ENCODE assay signal across 8 cellular contexts in the genomic region with DNA sequence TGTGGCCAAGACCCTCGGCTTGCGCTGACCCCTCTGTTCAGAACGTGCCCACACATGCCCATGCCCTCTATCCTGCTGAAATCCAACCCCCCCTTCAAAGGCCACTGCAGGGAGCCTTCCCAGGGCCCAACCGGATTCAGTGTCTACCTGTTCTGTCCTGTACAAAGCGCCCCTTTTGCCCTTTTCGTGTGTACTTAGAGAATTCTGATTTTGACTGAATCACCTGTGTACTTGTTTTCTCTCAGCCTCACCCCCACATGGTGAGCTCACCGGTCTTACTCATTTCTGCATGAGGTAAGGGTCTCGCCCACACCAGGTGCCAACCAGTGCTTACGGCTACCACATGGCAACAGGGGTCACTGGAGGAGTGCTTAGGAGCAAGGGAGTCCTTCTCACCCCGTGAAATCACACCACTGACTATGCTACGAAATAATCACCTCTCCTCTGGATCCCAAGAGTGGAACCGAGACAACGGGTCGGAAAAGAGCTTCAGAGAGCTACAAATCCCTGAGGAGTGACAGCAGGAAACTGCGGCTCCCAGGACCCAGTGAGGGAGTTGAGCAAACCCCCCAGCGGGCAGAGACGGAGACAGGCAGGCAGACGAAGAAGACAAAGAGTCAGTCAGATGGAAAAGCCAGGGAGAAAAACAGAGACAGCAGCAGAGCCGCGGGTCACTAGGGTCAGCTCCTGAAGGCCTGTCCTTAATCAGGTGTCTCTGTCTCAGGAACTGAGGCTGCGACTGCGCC. TPM values are rescaled to one million over a fixed set of nuclear protein-coding genes. Genes with fewer than 3 reads are reported as not detected.
DNase-seq lines count a peak whose midpoint lies in the region; ATAC-seq, FAIRE-seq and TF ChIP-seq lines count a peak whose summit lies in the region.

No MANE protein-coding gene starts in this region.

- H3K4me3 Mint-ChIP-seq in CD8-positive, alpha-beta T cell = no peak overlapping the region

- H4K20me1 ChIP-seq in PC-3 (ENCODE audit: low read length) = no peaks in the 10 kb centered on the region

- no peaks in the 10 kb centered on the region for H3K9me3 Mint-ChIP-seq in CD8-positive, alpha-beta T cell

- POLR2A ChIA-PET in PC-3 (lab: Charles Lee; ENCODE audit: unreplicated experiment) = interaction anchor here (0.5 to 1.8 kb wide), 8 partner anchors 27 to 68 kb away, joined by 4 to 47 read pairs (median 7); partner anchors contain the start of genes CHTOP, S100A16, S100A5 and S100A6
- POLR2A ChIA-PET in CD8-positive, alpha-beta T cell (lab: Charles Lee) = interaction anchor here (1.0 to 2.0 kb wide), 4 partner anchors 22 to 40 kb away, joined by 3 to 11 read pairs (median 8); partner anchors contain the start of genes S100A4 and S100A6

- H3K4me3 ChIP-seq in PC-3 (ENCODE audit: low read length) (peak overlapping the region; percentile 37), bronchial epithelial cell (ENCODE audit: low read depth, low read length) (peak overlapping the region; percentile 14), neuron (ENCODE audit: low read length) (no peak overlapping the region)
- H3K4me3 ChIP-seq in CD8-positive, alpha-beta T cell (ENCODE audit: low read depth, low read length) = no peak overlapping the region

- H3K36me3 ChIP-seq in PC-3 (ENCODE audit: low read depth, low read length) (no peaks in the 10 kb centered on the region), bronchial epithelial cell (ENCODE audit: control insufficient read depth, insufficient read depth, low read length) (peaks cover 3% of the 10 kb centered on the region), neuron (ENCODE audit: insufficient read depth, low read length) (no peaks in the 10 kb centered on the region)
- no peaks in the 10 kb centered on the region for H3K36me3 ChIP-seq in CD8-positive, alpha-beta T cell (ENCODE audit: insufficient read depth, low read length)

- intact Hi-C loops in PC-3 (cut with micrococcal nuclease) = loop anchor here (1.0 kb wide), 3 partner anchors 34 to 215 kb away; no protein-coding TSS in a partner anchor
- intact Hi-C loops in CD8-positive, alpha-beta T cell (cut with DNase I, micrococcal nuclease) = loop anchor here (1.0 to 5.0 kb wide), 7 partner anchors 19 to 215 kb away; partner anchors contain the start of genes S100A14 (in 1 of the 2), S100A3 (in 1 of the 2) and S100A4 (in 1 of the 2)

- H3K27me3 ChIP-seq in PC-3 (ENCODE audit: low read length) (no peaks in the 10 kb centered on the region), bronchial epithelial cell (ENCODE audit: control insufficient read depth, insufficient read depth, low read length) (no peaks in the 10 kb centered on the region), neuron (ENCODE audit: insufficient read depth, low read length) (no peaks in the 10 kb centered on the region)
- H3K27me3 ChIP-seq in CD8-positive, alpha-beta T cell (ENCODE audit: insufficient read depth, low read length) = no peaks in the 10 kb centered on the region

- H3K36me3 Mint-ChIP-seq in CD8-positive, alpha-beta T cell = no peaks in the 10 kb centered on the region

- no peak overlapping the region for H3K27ac Mint-ChIP-seq in CD8-positive, alpha-beta T cell

- peak overlapping the region; percentile 94 for H3K9ac ChIP-seq in PC-3 (ENCODE audit: low read length)

- H3K9me2 ChIP-seq in PC-3 (replicated peaks; ENCODE audit: low read length) = no peaks in the 10 kb centered on the region

- H3K4me1 Mint-ChIP-seq in CD8-positive, alpha-beta T cell (ENCODE audit: low read depth) = peaks cover 26% of the 10 kb centered on the region

- ATAC-seq in PC-3 = peak; percentile 10
- no peak for ATAC-seq in CD8-positive, alpha-beta T cell

- peaks cover 31% of the 10 kb centered on the region for H3K79me2 ChIP-seq in PC-3 (ENCODE audit: low read length)

- H3K4me1 ChIP-seq in PC-3 (ENCODE audit: insufficient read depth, low read length) (peaks cover 69% of the 10 kb centered on the region), neuron (ENCODE audit: insufficient read depth, low read length) (peaks cover 19% of the 10 kb centered on the region)
- peaks cover 17% of the 10 kb centered on the region for H3K4me1 ChIP-seq in CD8-positive, alpha-beta T cell (ENCODE audit: insufficient read depth, low read length)

- BruUV-seq in PC-3 (replicated peaks; lab: Mats Ljungman, UMichigan) = TSS peak; percentile 71

- TF ChIP-seq CTCF in PC-3 (conservative IDR thresholded peaks at IDR 0.05; ENCODE audit: low read depth, low read length) (no peak), bronchial epithelial cell (IDR thresholded peaks at IDR 0.05; ENCODE audit: insufficient read depth, low read length, severe bottlenecking) (no peak)
- TF ChIP-seq CTCF in CD8-positive, alpha-beta T cell (IDR thresholded peaks at IDR 0.05) = no peak

- DNase-seq in DMS53 (lab: John Stamatoyannopoulos, UW) = peak; percentile 87
- peak; percentile 98 for DNase-seq in PC-3
- DNase-seq in bronchial epithelial cell (ENCODE audit: low read depth) = peak; percentile 100
- DNase-seq in CD8-positive, alpha-beta T cell = no peak
- no peak for DNase-seq in HTR-8/SVneo (ENCODE audit: insufficient read length, low spot score)
- DNase-seq in OCI-M1 (lab: John Stamatoyannopoulos, UW) = no peak
- DNase-seq in AG08395 (ENCODE audit: low spot score) = no peak

- peaks cover 8% of the 10 kb centered on the region for H3K27me3 Mint-ChIP-seq in CD8-positive, alpha-beta T cell (ENCODE audit: low read depth)

- H3F3A ChIP-seq in PC-3 (ENCODE audit: low read length, unreplicated experiment) = peaks cover 8% of the 10 kb centered on the region

- H3K4me2 ChIP-seq in PC-3 (ENCODE audit: low read length) = peak overlapping the region; percentile 73

- CTCF ChIA-PET in PC-3 (lab: Charles Lee) = interaction anchor here (0.6 to 1.7 kb wide), 12 partner anchors 23 to 190 kb away, joined by 3 to 24 read pairs (median 4); partner anchors contain the start of genes S100A13, S100A16, S100A4 and S100A5
- CTCF ChIA-PET in CD8-positive, alpha-beta T cell (lab: Charles Lee) = interaction anchor here (0.7 to 6.5 kb wide), 30 partner anchors 8 to 696 kb away, joined by 3 to 237 read pairs (median 5); partner anchors contain the start of genes S100A14, S100A16, S100A5 and S100A6

- peak; percentile 93 for FAIRE-seq in bronchial epithelial cell (lab: Jason Lieb, UNC)
- FAIRE-seq in HTR-8/SVneo (lab: Jason Lieb, UNC) = no peak

- H2AFZ ChIP-seq in PC-3 (ENCODE audit: low read length) (peak overlapping the region; percentile 3; the same call in 1 of the 2 replicates), neuron (ENCODE audit: low read depth, low read length) (peak overlapping the region; percentile 43)

- peak overlapping the region; percentile 100 for H3K27ac ChIP-seq in PC-3 (ENCODE audit: low read length)
- no peak overlapping the region for H3K27ac ChIP-seq in CD8-positive, alpha-beta T cell (ENCODE audit: low read depth, low read length)

- no peaks in the 10 kb centered on the region for H3K9me3 ChIP-seq in PC-3 (ENCODE audit: low read length)
- H3K9me3 ChIP-seq in neuron (ENCODE audit: low read length) = no peaks in the 10 kb centered on the region
- no peaks in the 10 kb centered on the region for H3K9me3 ChIP-seq in CD8-positive, alpha-beta T cell (ENCODE audit: low read length)

RNA-seq across cellular contexts. Expression of gene S100A2, which starts 2.1 kb away (rescaled TPM):
- total RNA-seq in PC-3 (2014; rRNA removed) = 358 and 373 TPM in 2 replicates
- total RNA-seq in bronchial epithelial cell = 804 and 1,251 TPM in 2 replicates
- total RNA-seq in CD8-positive, alpha-beta T cell = not detected

RNA-seq across cellular contexts. Expression of gene S100A3, which starts 18.7 kb away (rescaled TPM):
- total RNA-seq in PC-3 (2014; rRNA removed) = 4.6 and 7.9 TPM in 2 replicates
- 2.3 and 26.6 TPM in 2 replicates for total RNA-seq in bronchial epithelial cell
- not detected for total RNA-seq in CD8-positive, alpha-beta T cell

RNA-seq across cellular contexts. Expression of gene S100A4, which starts 22.2 kb away (rescaled TPM):
- total RNA-seq in PC-3 (2014; rRNA removed) (32.2 and 55.8 TPM in 2 replicates), bronchial epithelial cell (10.8 and 16.8 TPM in 2 replicates)
- 100 to 1,000 TPM; 172 to 177 TPM for total RNA-seq in CD8-positive, alpha-beta T cell

RNA-seq across cellular contexts. Expression of gene S100A5, which starts 27.1 kb away (rescaled TPM):
- total RNA-seq in PC-3 (2014; rRNA removed) = 2.5 and 6.3 TPM in 2 replicates
- total RNA-seq in bronchial epithelial cell = not detected in 2 replicates
- total RNA-seq in CD8-positive, alpha-beta T cell = not detected

RNA-seq across cellular contexts. Expression of gene S100A6, which starts 32.0 kb away (rescaled TPM):
- 1,818 and 2,572 TPM in 2 replicates for total RNA-seq in PC-3 (2014; rRNA removed)
- 2,948 and 3,820 TPM in 2 replicates for total RNA-seq in bronchial epithelial cell
- total RNA-seq in CD8-positive, alpha-beta T cell = 100 to 1,000 TPM; 156 to 166 TPM

Comparison
In these comparisons a context has a peak if more than half of its experiments do, and no peak if none do; other contexts are left out.
1. DNase-seq: peak in DMS53 (single experiment), PC-3 (single experiment) and bronchial epithelial cell (single experiment); none in CD8-positive, alpha-beta T cell (0 of 7), HTR-8/SVneo (single experiment), OCI-M1 (single experiment) and AG08395 (single experiment).
2. H3K4me3 ChIP-seq: peak in PC-3 (single experiment) and bronchial epithelial cell (single experiment); none in neuron (single experiment) and CD8-positive, alpha-beta T cell (single experiment).
3. RNA of gene S100A2, which starts 2.1 kb away (total RNA-seq): 804 to 1,251 TPM in bronchial epithelial cell and 358 to 373 TPM in PC-3; not detected in CD8-positive, alpha-beta T cell; every median in the first group is over 100 times any median in the second.